Comparison of ENCODE assay signal across 1 cellular context in the genomic region with DNA sequence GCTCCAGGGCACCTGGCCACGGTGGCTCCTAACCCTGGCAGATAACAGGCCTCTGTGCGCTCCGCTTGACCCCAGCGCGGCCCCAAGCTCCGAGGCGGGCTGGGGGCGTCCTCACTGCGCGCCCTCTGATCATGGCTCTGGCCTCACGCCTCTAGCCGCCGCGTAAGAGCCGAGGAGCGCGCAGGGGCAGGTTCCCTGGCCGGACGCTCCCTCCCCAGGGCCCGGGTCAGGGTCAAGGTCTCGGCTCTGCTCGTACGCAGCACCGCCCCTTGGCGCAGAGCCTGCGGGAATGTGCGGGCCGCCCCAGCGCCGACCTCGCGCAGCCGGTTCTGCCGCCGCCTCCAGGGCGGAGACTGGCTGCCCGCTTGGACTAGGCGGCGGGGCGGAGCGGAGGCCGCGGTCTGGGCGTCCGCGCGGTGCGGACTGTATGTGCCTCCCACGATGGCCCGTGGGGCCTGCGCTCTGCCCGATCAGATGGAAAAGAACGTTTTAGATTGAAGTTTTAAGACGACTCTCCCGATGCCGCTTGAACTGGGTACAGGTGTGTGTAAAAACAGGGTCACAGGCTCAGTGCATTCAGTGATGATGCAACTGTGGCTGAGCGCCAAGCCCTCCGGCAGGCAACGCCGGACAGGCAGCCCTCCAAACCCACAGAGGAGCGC.
TF ChIP-seq lines count a peak whose summit lies in the region.

No MANE protein-coding gene starts in this region.

TF ChIP-seq in endothelial cell of umbilical vein, 7 proteins besides CTCF, POLR2A, EP300 and RAD21:
- TF ChIP-seq MYC (IDR thresholded peaks at IDR 0.05; ENCODE audit: low read depth, low read length) (no peak), FOS (IDR thresholded peaks at IDR 0.05; ENCODE audit: borderline replicate concordance, insufficient read depth, low read length) (no peak), JUN (IDR thresholded peaks at IDR 0.05; ENCODE audit: borderline replicate concordance, insufficient read depth, insufficient read length, low read depth) (no peak), GATA2 (IDR thresholded peaks at IDR 0.05; ENCODE audit: insufficient read depth, insufficient read length, low read depth, low read length) (no peak), EZH2 (IDR thresholded peaks at IDR 0.05; ENCODE audit: borderline replicate concordance, low read depth, low read length, severe bottlenecking) (peak; percentile 38), POLR2AphosphoS5 (IDR thresholded peaks at IDR 0.05; ENCODE audit: insufficient read depth, low read depth, low read length) (peak; percentile 20)
- TF ChIP-seq, protein P1, sequence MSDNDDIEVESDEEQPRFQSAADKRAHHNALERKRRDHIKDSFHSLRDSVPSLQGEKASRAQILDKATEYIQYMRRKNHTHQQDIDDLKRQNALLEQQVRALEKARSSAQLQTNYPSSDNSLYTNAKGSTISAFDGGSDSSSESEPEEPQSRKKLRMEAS (IDR thresholded peaks at IDR 0.05; ENCODE audit: insufficient read depth, insufficient read length) = no peak
